16 cellular contexts compared by ENCODE assay signal in genomic region chr6:90238663-90239542, GRCh38. TPM values are rescaled to one million over a fixed set of nuclear protein-coding genes. Genes with fewer than 3 reads are reported as not detected.
DNase-seq lines count a peak whose midpoint lies in the region; ATAC-seq, FAIRE-seq and TF ChIP-seq lines count a peak whose summit lies in the region.
"Had no signal": no experiment of that assay in that cellular context is flagged by ENCODE, and none has a peak within 500 bp of the region (broad histone marks: within the 10 kb centered on the region; RNA-seq: fewer than 3 reads in every experiment).

No MANE protein-coding gene starts in this region.

- POLR2A ChIA-PET in HepG2 (lab: Yijun Ruan, JAX), result no interaction called here

- H2AFZ ChIP-seq in HepG2 (ENCODE audit: low read length), result no peak overlapping the region

- H3K79me2 ChIP-seq in HepG2 (ENCODE audit: insufficient read depth, low read length), result no peaks in the 10 kb centered on the region

- no peak for DNase-seq in activated naive CD4-positive, alpha-beta T cell treated with anti-CD3 and anti-CD28 coated beads for 36 hours
- DNase-seq in activated naive CD4-positive, alpha-beta T cell (lab: John Stamatoyannopoulos, UW), result no peak
- DNase-seq in WERI-Rb-1, result peak; percentile 33
- no peak for DNase-seq in HepG2 (ENCODE audit: low spot score)
- no peak for DNase-seq in stimulated activated naive B cell treated with anti-CD40 and anti-IgM and Interleukin-4, amounts not matched to agents 10 μg/mL and 1 μg/mL and 100 μg/mL, for 72 hours
- no peak for DNase-seq in SHP77 treated with DMSO at 0.1 percent for 48 hours (lab: John Stamatoyannopoulos, UW)
- DNase-seq in NCI-H2171 (lab: John Stamatoyannopoulos, UW), result no peak
- DNase-seq in NCI-H2171 treated with DMSO at 0.1 percent for 48 hours (lab: John Stamatoyannopoulos, UW), result no peak
- DNase-seq: activated CD4-positive, alpha-beta T cell treated with anti-CD3 and anti-CD28 coated beads, Interleukin-2, amount 50 U/mL, for 48 hours; activated gamma-delta T cell treated with Interleukin-2 at 50 U/mL for 16 hours; Calu3; effector memory CD4-positive, alpha-beta T cell; hippocampal formation; left cardiac atrium; NCI-H2107; T1000 had no signal

- H3K4me3 ChIP-seq in WERI-Rb-1 (ENCODE audit: low read depth, low read length) (no peak overlapping the region), HepG2 (replicated peaks in 1 of 3; ENCODE audit: insufficient read depth in 1 of 3, low read depth in 2 of 3, low read length in 3 of 3) (no peak overlapping the region)

- no peak for TF ChIP-seq CTCF in WERI-Rb-1 (IDR thresholded peaks at IDR 0.05; ENCODE audit: low read depth, low read length)
- no peak for TF ChIP-seq CTCF in HepG2 (CRISPR knock-in tag; IDR thresholded peaks at IDR 0.05)

- no peak for TF ChIP-seq POLR2A in HepG2 (IDR thresholded peaks at IDR 0.05; ENCODE audit: insufficient read depth in 1 of 2, low read depth in 2 of 2, low read length in 2 of 2)

- peaks cover 1% of the 10 kb centered on the region for H3K9me3 Mint-ChIP-seq in activated naive CD4-positive, alpha-beta T cell treated with anti-CD3 and anti-CD28 coated beads for 36 hours
- H3K9me3 Mint-ChIP-seq in stimulated activated naive B cell treated with anti-CD40 and anti-IgM and Interleukin-4, amounts not matched to agents 10 μg/mL and 1 μg/mL and 100 μg/mL, for 72 hours, result no peaks in the 10 kb centered on the region

- TF ChIP-seq RAD21 in HepG2 (CRISPR knock-in tag; IDR thresholded peaks at IDR 0.05), result no peak

- CTCF ChIA-PET in activated naive CD4-positive, alpha-beta T cell treated with anti-CD3 and anti-CD28 coated beads for 36 hours (lab: Charles Lee), result interaction anchor here (0.7 to 1.0 kb wide), 2 partner anchors 11 to 16 kb away, joined by 3 to 5 read pairs; no protein-coding TSS in a partner anchor
- CTCF ChIA-PET in HepG2 (lab: Yijun Ruan, JAX; ENCODE audit: low intra/inter-chr PET ratio, low total read pairs), result no interaction called here

- no peaks in the 10 kb centered on the region for H3K27me3 Mint-ChIP-seq in activated naive CD4-positive, alpha-beta T cell treated with anti-CD3 and anti-CD28 coated beads for 36 hours (ENCODE audit: low read depth)
- H3K27me3 Mint-ChIP-seq in stimulated activated naive B cell treated with anti-CD40 and anti-IgM and Interleukin-4, amounts not matched to agents 10 μg/mL and 1 μg/mL and 100 μg/mL, for 72 hours, result no peaks in the 10 kb centered on the region

- H3K9me3 ChIP-seq in WERI-Rb-1 (ENCODE audit: severe bottlenecking) (no peaks in the 10 kb centered on the region), HepG2 (ENCODE audit: low read length) (no peaks in the 10 kb centered on the region)

- H3K36me3 ChIP-seq in WERI-Rb-1 (no peaks in the 10 kb centered on the region), HepG2 (replicated peaks in 1 of 2; ENCODE audit: control insufficient read depth in 1 of 2, insufficient read depth in 2 of 2, low read length in 2 of 2) (no peaks in the 10 kb centered on the region)

- H3K27me3 ChIP-seq in WERI-Rb-1 (ENCODE audit: insufficient read depth, low read depth, severe bottlenecking) (no peaks in the 10 kb centered on the region), HepG2 (ENCODE audit: control insufficient read depth in 1 of 2, insufficient read depth in 2 of 2, low read length in 2 of 2) (no peaks in the 10 kb centered on the region; a peak in 2 of 5 replicates)

- FAIRE-seq in HepG2 (lab: Jason Lieb, UNC), result no peak

- H3K9ac ChIP-seq in HepG2 (ENCODE audit: insufficient read depth, low read depth, low read length), result no peak overlapping the region

- no peak overlapping the region for H3K4me2 ChIP-seq in HepG2 (ENCODE audit: low read depth, low read length)

- in situ Hi-C loops in HepG2 (cut with HindIII; ENCODE audit: extremely low pct_ligation_motif_present, low pct_unique_long_range_greater_than_20kb), result no loop called here

- TF ChIP-seq EP300 in HepG2 (IDR thresholded peaks at IDR 0.05; ENCODE audit: low read depth in 2 of 2, low read length in 2 of 2) (no peak), HepG2 (CRISPR knock-in tag; IDR thresholded peaks at IDR 0.05; ENCODE audit: borderline replicate concordance) (no peak)

- intact Hi-C loops in activated naive CD4-positive, alpha-beta T cell treated with anti-CD3 and anti-CD28 coated beads for 36 hours (cut with micrococcal nuclease), result loop anchor here (1.0 kb wide), 1 partner anchor 10 kb away; no protein-coding TSS in a partner anchor
- intact Hi-C loops in HepG2 (cut with micrococcal nuclease; ENCODE audit: unreplicated experiment), result no loop called here

- 18% methylated on average over 6 of the region's 6 CpGs for WGBS in HepG2 (ENCODE audit: low lambda C conversion rate)

- peaks cover 85% of the 10 kb centered on the region for H3K4me1 Mint-ChIP-seq in activated naive CD4-positive, alpha-beta T cell treated with anti-CD3 and anti-CD28 coated beads for 36 hours (ENCODE audit: low read depth)
- H3K4me1 Mint-ChIP-seq in stimulated activated naive B cell treated with anti-CD40 and anti-IgM and Interleukin-4, amounts not matched to agents 10 μg/mL and 1 μg/mL and 100 μg/mL, for 72 hours, result peaks cover 38 to 62% of the 10 kb centered on the region in 2 donors

- ATAC-seq in HepG2, result no peak; the same call in 2 of the 3 replicates
- peak; percentile 47 to 67 for ATAC-seq in stimulated activated naive B cell treated with anti-CD40 and anti-IgM and Interleukin-4, amounts not matched to agents 10 μg/mL and 1 μg/mL and 100 μg/mL, for 72 hours (replicated peaks)
- ATAC-seq: left cardiac atrium had no signal

- H3K27ac Mint-ChIP-seq in activated naive CD4-positive, alpha-beta T cell treated with anti-CD3 and anti-CD28 coated beads for 36 hours, result peak overlapping the region; percentile 71
- H3K27ac Mint-ChIP-seq in stimulated activated naive B cell treated with anti-CD40 and anti-IgM and Interleukin-4, amounts not matched to agents 10 μg/mL and 1 μg/mL and 100 μg/mL, for 72 hours, result peak overlapping the region; percentile 77

- H3K27ac ChIP-seq in WERI-Rb-1, result peak overlapping the region; percentile 68
- H3K27ac ChIP-seq in HepG2 (ENCODE audit: extremely low read length, insufficient read depth, low read length), result no peak overlapping the region

- peak overlapping the region; percentile 33 for H3K4me3 Mint-ChIP-seq in activated naive CD4-positive, alpha-beta T cell treated with anti-CD3 and anti-CD28 coated beads for 36 hours
- H3K4me3 Mint-ChIP-seq in stimulated activated naive B cell treated with anti-CD40 and anti-IgM and Interleukin-4, amounts not matched to agents 10 μg/mL and 1 μg/mL and 100 μg/mL, for 72 hours, result peak overlapping the region in 1 of 2 donors; percentile 57

- peaks cover 17% of the 10 kb centered on the region for H3K4me1 ChIP-seq in HepG2 (ENCODE audit: insufficient read depth, low read length)

- peaks cover 41% of the 10 kb centered on the region for H3K36me3 Mint-ChIP-seq in activated naive CD4-positive, alpha-beta T cell treated with anti-CD3 and anti-CD28 coated beads for 36 hours (ENCODE audit: low read depth)
- peaks cover 12 to 30% of the 10 kb centered on the region in 2 donors for H3K36me3 Mint-ChIP-seq in stimulated activated naive B cell treated with anti-CD40 and anti-IgM and Interleukin-4, amounts not matched to agents 10 μg/mL and 1 μg/mL and 100 μg/mL, for 72 hours

- no peaks in the 10 kb centered on the region for H4K20me1 ChIP-seq in HepG2 (ENCODE audit: insufficient read depth, low read length)

- no TSS peak for BruUV-seq in HepG2 (replicated peaks; lab: Mats Ljungman, UMichigan)

RNA-seq across cellular contexts. Expression of gene BACH2, which starts 57.7 kb away (rescaled TPM):
- 10 to 100 TPM; 75.1 to 77.9 TPM for total RNA-seq in activated naive CD4-positive, alpha-beta T cell treated with anti-CD3 and anti-CD28 coated beads for 36 hours
- not detected in 2 replicates for total RNA-seq in HepG2 (2016; rRNA removed; fragmentation: Illumina TruSeq; extraction: Trizol)
- not detected in 2 replicates for total RNA-seq in HepG2 (2016; cell fraction: cytosol; rRNA removed; fragmentation: Illumina TruSeq; extraction: Trizol; ENCODE audit: low read depth)
- total RNA-seq in HepG2 (2016; cell fraction: insoluble cytoplasmic fraction; rRNA removed; fragmentation: Illumina TruSeq; extraction: Trizol), result not detected in 2 replicates
- not detected in 2 replicates for total RNA-seq in HepG2 (2016; cell fraction: membrane; rRNA removed; fragmentation: Illumina TruSeq; extraction: Trizol)
- not detected in 2 replicates for total RNA-seq in HepG2 (2016; cell fraction: nucleus; rRNA removed; fragmentation: Illumina TruSeq; extraction: Trizol)
- polyA plus RNA-seq in HepG2 (2011; rRNA removed), result 0.01 TPM in 1 of 2 replicates, not detected in the other
- polyA plus RNA-seq in HepG2 (2011; cell fraction: cytosol; rRNA removed), result 0.01 TPM in 1 of 2 replicates, not detected in the other
- 0.24 TPM in 1 of 2 replicates, not detected in the other for polyA plus RNA-seq in HepG2 (2011; cell fraction: nucleus; rRNA removed)
- polyA plus RNA-seq in HepG2 (2012), result 0.07 TPM in 1 of 2 replicates, not detected in the other
- polyA plus RNA-seq in HepG2 (2016; cell fraction: cytosol; fragmentation: Illumina TruSeq; extraction: Trizol; ENCODE audit: low read depth), result not detected in 2 replicates
- polyA plus RNA-seq in HepG2 (2016; cell fraction: insoluble cytoplasmic fraction; fragmentation: Illumina TruSeq; extraction: Trizol; ENCODE audit: low read depth), result not detected in 2 replicates
- not detected in 2 replicates for polyA plus RNA-seq in HepG2 (2016; cell fraction: membrane; fragmentation: Illumina TruSeq; extraction: Trizol; ENCODE audit: low read depth)
- not detected in 2 replicates for polyA plus RNA-seq in HepG2 (2016; cell fraction: nucleus; fragmentation: Illumina TruSeq; extraction: Trizol; ENCODE audit: insufficient read depth, low read depth)
- polyA minus RNA-seq in HepG2 (2011; rRNA and poly(A)+ RNA removed; ENCODE audit: low replicate concordance), result 0.02 TPM in 1 of 2 replicates, not detected in the other
- not detected in 2 replicates for polyA minus RNA-seq in HepG2 (2011; cell fraction: cytosol; rRNA and poly(A)+ RNA removed)
- under 0.01 and 0.13 TPM in 2 replicates for polyA minus RNA-seq in HepG2 (2011; cell fraction: nucleus; rRNA and poly(A)+ RNA removed)

Comparison
In these comparisons a context has a peak if more than half of its experiments do, and no peak if none do; other contexts are left out.
1. RNA of gene BACH2, which starts 57.7 kb away (total RNA-seq): 75.1 to 77.9 TPM in activated naive CD4-positive, alpha-beta T cell treated with anti-CD3 and anti-CD28 coated beads for 36 hours; not detected in HepG2; every median in the first group is over 10 times any median in the second.